ENCODE assay signal across 16 cellular contexts in genomic region chrX:115960440-115961084, GRCh38.
DNase-seq lines count a peak whose midpoint lies in the region; TF ChIP-seq lines count a peak whose summit lies in the region.
"Had no signal": no experiment of that assay in that cellular context is flagged by ENCODE, and none has a peak within 500 bp of the region (broad histone marks: within the 10 kb centered on the region; RNA-seq: fewer than 3 reads in every experiment).

No MANE protein-coding gene starts in this region.

- H3K79me2 ChIP-seq in PC-9 (ENCODE audit: low read depth): peaks cover 74% of the 10 kb centered on the region
- H3K79me2 ChIP-seq in MM.1S (ENCODE audit: low read length): no peaks in the 10 kb centered on the region

- peaks cover 4 to 7% of the 10 kb centered on the region in 2 donors for H3K27me3 ChIP-seq in right atrium auricular region
- H3K27me3 ChIP-seq in PC-9 (ENCODE audit: insufficient read depth, low read depth): no peaks in the 10 kb centered on the region
- H3K27me3 ChIP-seq in MM.1S (replicated peaks; ENCODE audit: insufficient read depth, low read length): no peaks in the 10 kb centered on the region
- H3K27me3 ChIP-seq: uterus had no signal

- intact Hi-C loops in cardiac septum (cut with DNase I) (no loop called here), PC-9 (cut with micrococcal nuclease; ENCODE audit: unreplicated experiment) (loop anchor here (10.0 kb wide), 1 partner anchor 234 kb away; no protein-coding TSS in a partner anchor)

- H3F3A ChIP-seq in PC-9 (ENCODE audit: insufficient read depth, low read depth) (peaks cover 12% of the 10 kb centered on the region; the same call in 1 of the 2 replicates), MM.1S (ENCODE audit: insufficient read depth, low read length) (no peaks in the 10 kb centered on the region)

- H3K27ac ChIP-seq in right atrium auricular region (peak overlapping the region; percentile 4 to 13), PC-9 (peak overlapping the region; percentile 68), MM.1S (ENCODE audit: low read length) (no peak overlapping the region)
- H3K27ac ChIP-seq: uterus had no signal

- H3K4me2 ChIP-seq in PC-9: peak overlapping the region; percentile 56
- H3K4me2 ChIP-seq in MM.1S (ENCODE audit: low read depth, low read length): no peak overlapping the region

- BruUV-seq in PC-9 (replicated peaks; lab: Mats Ljungman, UMichigan): no TSS peak

- H4K20me1 ChIP-seq in PC-9 (ENCODE audit: insufficient read depth): no peaks in the 10 kb centered on the region
- H4K20me1 ChIP-seq in MM.1S (ENCODE audit: insufficient read depth, low read length): no peaks in the 10 kb centered on the region

- H3K4me3 ChIP-seq in right atrium auricular region: no peak overlapping the region
- H3K4me3 ChIP-seq in PC-9: no peak overlapping the region
- no peak overlapping the region for H3K4me3 ChIP-seq in MM.1S (ENCODE audit: low read length)
- H3K4me3 ChIP-seq: uterus had no signal

- TF ChIP-seq CTCF in right atrium auricular region (IDR thresholded peaks at IDR 0.05) (no peak), PC-9 (conservative IDR thresholded peaks at IDR 0.05) (no peak), MM.1S (IDR thresholded peaks at IDR 0.05; ENCODE audit: low read length) (no peak)

- DNase-seq in right atrium auricular region (ENCODE audit: low spot score) (no peak), cardiac septum (ENCODE audit: low spot score) (no peak), PC-9 (peak in 1 of 2 experiments; percentile 46), kidney tubule cell (ENCODE audit: low spot score) (peak; percentile 30), SIG-M5 (lab: John Stamatoyannopoulos, UW) (no peak), MM.1S (no peak)
- no peak for DNase-seq in activated naive CD4-positive, alpha-beta T cell (lab: John Stamatoyannopoulos, UW)
- DNase-seq in stimulated activated CD4-positive, alpha-beta T cell treated with anti-CD3 and anti-CD28 coated beads, Interleukin-1b, Interleukin-23, amount 100 ng/mL, for 48 hours: no peak
- DNase-seq: activated CD4-positive, CD25-positive, alpha-beta regulatory T cell; activated CD8-positive, alpha-beta memory T cell treated with anti-CD3 and anti-CD28 coated beads for 24 hours; CD4-positive, alpha-beta memory T cell; EL; head of caudate nucleus; NCI-H2171 treated with DMSO at 0.1 percent for 48 hours; stimulated activated naive CD8-positive, alpha-beta T cell treated with anti-CD3 and anti-CD28 coated beads, Interleukin-15, amount 100 ng/mL, for 72 hours; uterus had no signal

- CTCF ChIA-PET in PC-9 (lab: Charles Lee): interaction anchor here (0.6 kb wide), 1 partner anchor 1001 kb away, joined by 4 read pairs; no protein-coding TSS in a partner anchor

- H3K9ac ChIP-seq in MM.1S (ENCODE audit: low read length): no peak overlapping the region

- H3K36me3 ChIP-seq in right atrium auricular region (no peaks in the 10 kb centered on the region), PC-9 (ENCODE audit: low read depth) (no peaks in the 10 kb centered on the region), MM.1S (replicated peaks; ENCODE audit: insufficient read depth, low read length) (no peaks in the 10 kb centered on the region)
- H3K36me3 ChIP-seq: uterus had no signal

- POLR2A ChIA-PET in PC-9 (lab: Charles Lee; ENCODE audit: unreplicated experiment): interaction anchor here (0.8 kb wide), 1 partner anchor 401 kb away, joined by 4 read pairs; no protein-coding TSS in a partner anchor

- no peaks in the 10 kb centered on the region for H3K9me3 ChIP-seq in right atrium auricular region
- H3K9me3 ChIP-seq in PC-9 (ENCODE audit: insufficient read depth, low read depth): no peaks in the 10 kb centered on the region
- no peaks in the 10 kb centered on the region for H3K9me3 ChIP-seq in MM.1S (replicated peaks; ENCODE audit: insufficient read depth, low read length)
- H3K9me3 ChIP-seq: uterus had no signal

- H3K9me2 ChIP-seq in PC-9 (ENCODE audit: insufficient read depth) (no peaks in the 10 kb centered on the region), MM.1S (replicated peaks; ENCODE audit: insufficient read depth, low read length) (no peaks in the 10 kb centered on the region)

- H3K4me1 ChIP-seq in right atrium auricular region (no peaks in the 10 kb centered on the region), PC-9 (replicated peaks; ENCODE audit: insufficient read depth) (peaks cover 30% of the 10 kb centered on the region), MM.1S (ENCODE audit: low read length) (no peaks in the 10 kb centered on the region)
- H3K4me1 ChIP-seq: uterus had no signal

- peak overlapping the region; percentile 63 for H2AFZ ChIP-seq in PC-9
- H2AFZ ChIP-seq in MM.1S (ENCODE audit: low read length): no peak overlapping the region
